In genomic region chr6:111406200-111406711, GRCh38 we compare ENCODE assay signal across 8 cellular contexts.
DNase-seq lines count a peak whose midpoint lies in the region; ATAC-seq, FAIRE-seq and TF ChIP-seq lines count a peak whose summit lies in the region.
"Had no signal": no experiment of that assay in that cellular context is flagged by ENCODE, and none has a peak within 500 bp of the region (broad histone marks: within the 10 kb centered on the region; RNA-seq: fewer than 3 reads in every experiment).

No MANE protein-coding gene starts in this region.

- TF ChIP-seq CTCF in Panc1 (IDR thresholded peaks at IDR 0.05) (no peak), sigmoid colon (IDR thresholded peaks at IDR 0.05) (no peak), RWPE1 (conservative IDR thresholded peaks at IDR 0.05; ENCODE audit: low read depth) (no peak)

- no TSS peak for BruUV-seq in Panc1 (replicated peaks; lab: Mats Ljungman, UMichigan)

- ATAC-seq in HG02884 (IDR thresholded peaks at IDR 0.05; ENCODE audit: unreplicated experiment) (peak; percentile 100), Panc1 (peak; percentile 12; the same call in 1 of the 2 replicates)

- H3K27me3 ChIP-seq in Panc1 (ENCODE audit: control insufficient read depth, insufficient read depth, low read length) (no peaks in the 10 kb centered on the region), sigmoid colon (no peaks in the 10 kb centered on the region)
- no peaks in the 10 kb centered on the region for H3K27me3 ChIP-seq in CD8-positive, alpha-beta memory T cell (ENCODE audit: insufficient read depth, low read length, poor library complexity, severe bottlenecking)

- H3K36me3 Mint-ChIP-seq in CD8-positive, alpha-beta memory T cell, result peaks cover 21 to 68% (median 37%) of the 10 kb centered on the region in 3 donors

- DNase-seq in GM19239 (ENCODE audit: insufficient read length, low spot score), result peak; percentile 28
- no peak for DNase-seq in Panc1 (ENCODE audit: low read depth, low spot score)
- no peak for DNase-seq in sigmoid colon
- no peak for DNase-seq in CD8-positive, alpha-beta memory T cell
- DNase-seq in RWPE1 (ENCODE audit: low spot score), result no peak
- no peak for DNase-seq in NCI-H1436 treated with DMSO at 0.1 percent for 48 hours (lab: John Stamatoyannopoulos, UW)

- H3K4me3 Mint-ChIP-seq in CD8-positive, alpha-beta memory T cell, result no peak overlapping the region

- intact Hi-C loops in Panc1 (cut with micrococcal nuclease; ENCODE audit: unreplicated experiment) (loop anchor here (10.0 kb wide), 1 partner anchor 731 kb away; no protein-coding TSS in a partner anchor), sigmoid colon (cut with DNase I) (no loop called here)

- CTCF ChIA-PET in Panc1 (lab: Charles Lee) (no interaction called here), RWPE1 (lab: Yijun Ruan, JAX) (interaction anchor here (1.0 kb wide), 1 partner anchor 18 kb away, joined by 3 read pairs; no protein-coding TSS in a partner anchor)
- CTCF ChIA-PET in CD8-positive, alpha-beta memory T cell (lab: Charles Lee), result no interaction called here

- H3K9me3 Mint-ChIP-seq in CD8-positive, alpha-beta memory T cell, result no peaks in the 10 kb centered on the region

- H3K9me3 ChIP-seq in Panc1 (ENCODE audit: control insufficient read depth, insufficient read depth, low read depth, low read length), result no peaks in the 10 kb centered on the region
- H3K9me3 ChIP-seq in sigmoid colon, result no peaks in the 10 kb centered on the region
- H3K9me3 ChIP-seq in CD8-positive, alpha-beta memory T cell (ENCODE audit: low read length), result no peaks in the 10 kb centered on the region

- H3K4me1 Mint-ChIP-seq in CD8-positive, alpha-beta memory T cell, result peaks cover 5 to 13% (median 12%) of the 10 kb centered on the region in 3 donors

- H3K27ac ChIP-seq in Panc1 (ENCODE audit: low read length) (no peak overlapping the region), sigmoid colon (peak overlapping the region in 3 of 4 donors; percentile 40 to 50 (median 46)), RWPE1 (no peak overlapping the region)
- no peak overlapping the region for H3K27ac ChIP-seq in CD8-positive, alpha-beta memory T cell (ENCODE audit: low read depth, low read length)
- H3K27ac ChIP-seq: epithelial cell of prostate had no signal

- no peaks in the 10 kb centered on the region for H3K27me3 Mint-ChIP-seq in CD8-positive, alpha-beta memory T cell

- H3K36me3 ChIP-seq in Panc1 (ENCODE audit: control insufficient read depth, insufficient read depth, low read length), result peaks cover 10% of the 10 kb centered on the region
- peaks cover 6 to 78% (median 17%) of the 10 kb centered on the region in 4 donors for H3K36me3 ChIP-seq in sigmoid colon
- peaks cover 11% of the 10 kb centered on the region for H3K36me3 ChIP-seq in CD8-positive, alpha-beta memory T cell (ENCODE audit: insufficient read depth, low read length)

- in situ Hi-C loops in Panc1 (cut with HindIII; ENCODE audit: low pct_unique_long_range_greater_than_20kb, low sequenced_read_pairs), result no loop called here

- peak; percentile 97 for FAIRE-seq in GM19239 (lab: Jason Lieb, UNC)

- TF ChIP-seq POLR2A in sigmoid colon (IDR thresholded peaks at IDR 0.05), result no peak

- no peak for TF ChIP-seq EP300 in sigmoid colon (IDR thresholded peaks at IDR 0.05)

- H3K27ac Mint-ChIP-seq in CD8-positive, alpha-beta memory T cell, result peak overlapping the region in 3 of 8 donors; percentile 17 to 49 (median 24)

- WGBS in sigmoid colon, 2 donors, result 42 to 85% methylated on average over 3 of the region's 3 CpGs

- H3K4me3 ChIP-seq in Panc1 (ENCODE audit: low read depth in 2 of 2, low read length in 2 of 2) (no peak overlapping the region), sigmoid colon (no peak overlapping the region)
- H3K4me3 ChIP-seq in CD8-positive, alpha-beta memory T cell (ENCODE audit: low read length), result no peak overlapping the region

- POLR2A ChIA-PET in Panc1 (lab: Charles Lee) (no interaction called here), RWPE1 (lab: Yijun Ruan, JAX; ENCODE audit: low non-redundant PET) (no interaction called here)
- POLR2A ChIA-PET in CD8-positive, alpha-beta memory T cell (lab: Charles Lee), result no interaction called here

- H3K4me1 ChIP-seq in Panc1 (ENCODE audit: control insufficient read depth, insufficient read depth, low read length) (no peaks in the 10 kb centered on the region), sigmoid colon (peaks cover 0 to 19% (median 2%) of the 10 kb centered on the region in 4 donors)
- H3K4me1 ChIP-seq in CD8-positive, alpha-beta memory T cell (ENCODE audit: insufficient read depth, low read length), result no peaks in the 10 kb centered on the region

Comparison
In these comparisons a context has a peak if more than half of its experiments do, and no peak if none do; other contexts are left out.
1. H3K27ac ChIP-seq: peak in sigmoid colon (3 of 4); none in Panc1 (single experiment), CD8-positive, alpha-beta memory T cell (single experiment) and RWPE1 (single experiment).